In the genomic region with DNA sequence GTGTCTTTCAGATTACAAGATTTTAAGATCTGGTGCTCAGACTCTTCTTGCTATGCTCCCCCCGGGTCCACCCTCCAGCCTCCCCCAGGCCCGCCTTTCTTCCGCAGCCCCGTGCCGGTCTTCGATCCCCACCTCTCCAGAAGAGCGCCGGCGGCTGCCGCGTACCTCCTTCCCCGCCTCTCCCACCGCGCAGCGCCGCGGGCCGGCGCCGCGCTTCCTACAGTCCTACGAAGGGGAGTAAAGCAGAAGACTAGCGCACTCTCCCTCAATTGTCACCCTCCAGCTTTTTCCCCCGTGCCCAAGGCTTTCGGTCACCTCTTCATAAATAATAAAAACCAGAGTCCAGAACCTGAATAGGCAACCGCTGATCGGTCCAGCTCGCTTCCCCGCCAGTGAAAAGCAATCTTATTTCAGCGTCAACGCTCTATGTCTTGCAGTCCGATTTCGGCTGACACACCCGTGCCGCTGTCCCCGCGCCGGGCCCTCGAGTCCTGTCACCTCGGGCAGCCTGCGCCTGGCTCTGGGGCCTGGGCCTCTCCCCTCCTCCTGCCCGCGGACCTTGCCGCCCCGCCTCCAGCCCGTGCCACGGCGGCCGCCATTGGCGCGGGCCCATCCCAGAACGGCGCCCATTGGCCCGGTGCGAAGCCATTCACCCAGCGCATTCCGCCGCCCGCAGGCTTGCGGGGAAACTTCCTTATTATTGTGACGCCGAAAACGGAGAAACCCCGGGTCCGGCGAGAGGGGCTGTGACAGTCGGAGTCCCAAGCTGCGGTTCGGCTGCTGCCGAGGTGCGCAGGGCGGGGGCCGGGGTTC, we compare ENCODE assay signal across 8 cellular contexts. TPM values are rescaled to one million over a fixed set of nuclear protein-coding genes. Genes with fewer than 3 reads are reported as not detected.
DNase-seq lines count a peak whose midpoint lies in the region; ATAC-seq and TF ChIP-seq lines count a peak whose summit lies in the region.

Gene HERC3, plus strand, starts transcription at position 694 of the 813 bp plus-strand sequence. CDS start 13,344 bp downstream, outside the sequence.

- peak within 1 kb of the TSS; percentile 82 to 97 (median 91) for H3K4me3 ChIP-seq in liver (ENCODE audit: low read depth in 1 of 3, low read length in 3 of 3)

- CTCF ChIA-PET in activated CD4-positive, alpha-beta memory T cell treated with anti-CD3 and anti-CD28 coated beads for 36 hours (lab: Charles Lee): interaction anchor here (0.8 to 2.0 kb wide), 6 partner anchors 19 to 68 kb away, joined by 3 to 7 read pairs (median 4); partner anchors contain the start of gene PYURF

- POLR2A ChIA-PET in activated CD4-positive, alpha-beta memory T cell treated with anti-CD3 and anti-CD28 coated beads for 36 hours (lab: Charles Lee): interaction anchor here (0.5 to 2.7 kb wide), 3 partner anchors 21 to 135 kb away, joined by 3 to 28 read pairs (median 3); partner anchors contain the start of gene HERC5

- no peak for TF ChIP-seq RAD21 in liver (IDR thresholded peaks at IDR 0.05)

- under 1% methylated on average over 73 of the region's 73 CpGs for WGBS in liver

- H3K4me3 Mint-ChIP-seq in activated CD4-positive, alpha-beta memory T cell treated with anti-CD3 and anti-CD28 coated beads for 36 hours: peak within 1 kb of the TSS; percentile 95

- H3K27ac ChIP-seq in C4-2B: peak within 1 kb of the TSS; percentile 80
- peak within 1 kb of the TSS; percentile 84 to 93 for H3K27ac ChIP-seq in liver (ENCODE audit: low read depth in 1 of 2, low read length in 2 of 2)

- peak; percentile 95 for ATAC-seq in GM19372 (IDR thresholded peaks at IDR 0.05; ENCODE audit: low read depth, unreplicated experiment)
- ATAC-seq in HG03520 (IDR thresholded peaks at IDR 0.05; ENCODE audit: unreplicated experiment): peak; percentile 93

- H3K36me3 ChIP-seq in liver (ENCODE audit: control insufficient read depth in 4 of 4, insufficient read depth in 3 of 4, low read depth in 1 of 4, low read length in 3 of 4): peaks cover 0 to 5% (median 3%) of the 10 kb centered on the region in 4 donors

- H3K9ac ChIP-seq in liver (ENCODE audit: low read depth in 1 of 2, low read length in 2 of 2): peak within 1 kb of the TSS; percentile 68 to 85

- H3K27ac Mint-ChIP-seq in activated CD4-positive, alpha-beta memory T cell treated with anti-CD3 and anti-CD28 coated beads for 36 hours: peak within 1 kb of the TSS; percentile 85

- TF ChIP-seq CTCF in C4-2B (conservative IDR thresholded peaks at IDR 0.05) (no peak), liver (IDR thresholded peaks at IDR 0.05; ENCODE audit: low read depth, low read length, missing input control) (no peak)

- H3K9me3 Mint-ChIP-seq in activated CD4-positive, alpha-beta memory T cell treated with anti-CD3 and anti-CD28 coated beads for 36 hours: no peaks in the 10 kb centered on the region

- no peaks in the 10 kb centered on the region for H3K9me3 ChIP-seq in liver (ENCODE audit: control insufficient read depth in 4 of 4, low read length in 3 of 4)

- H3K4me1 Mint-ChIP-seq in activated CD4-positive, alpha-beta memory T cell treated with anti-CD3 and anti-CD28 coated beads for 36 hours (ENCODE audit: low read depth): peaks cover 41% of the 10 kb centered on the region

- H3K4me1 ChIP-seq in liver (ENCODE audit: control insufficient read depth in 4 of 4, insufficient read depth in 4 of 4, low read length in 3 of 4): peaks cover 0 to 16% (median 3%) of the 10 kb centered on the region in 4 donors

- peaks cover 4% of the 10 kb centered on the region for H3K27me3 Mint-ChIP-seq in activated CD4-positive, alpha-beta memory T cell treated with anti-CD3 and anti-CD28 coated beads for 36 hours

- intact Hi-C loops in activated CD4-positive, alpha-beta memory T cell treated with anti-CD3 and anti-CD28 coated beads for 36 hours (cut with micrococcal nuclease): loop anchor here (2.0 to 10.0 kb wide), 11 partner anchors 40 to 703 kb away; partner anchors contain the start of genes HERC5, NAP1L5, PPM1K and PYURF

- no peaks in the 10 kb centered on the region for H3K27me3 ChIP-seq in liver (ENCODE audit: control insufficient read depth in 4 of 4, insufficient read depth in 4 of 4, low read length in 3 of 4)

- H3K36me3 Mint-ChIP-seq in activated CD4-positive, alpha-beta memory T cell treated with anti-CD3 and anti-CD28 coated beads for 36 hours: peaks cover 6% of the 10 kb centered on the region

- DNase-seq in NCI-H748 (lab: John Stamatoyannopoulos, UW; ENCODE audit: unreplicated experiment) (peak; percentile 86), dermis blood vessel endothelial cell (peak; percentile 94)
- DNase-seq in activated CD4-positive, alpha-beta memory T cell treated with anti-CD3 and anti-CD28 coated beads for 36 hours: peak; percentile 92
- peak; percentile 90 for DNase-seq in stimulated activated CD4-positive, alpha-beta T cell treated with anti-CD3 and anti-CD28 coated beads, Interleukin-4, amount 100 ng/mL, for 1 hour

TF ChIP-seq in liver, 16 proteins besides CTCF, POLR2A, EP300 and RAD21:
- TF ChIP-seq YY1 (IDR thresholded peaks at IDR 0.05) (peak; percentile 61), TAF1 (conservative IDR thresholded peaks at IDR 0.05) (peak; percentile 35), SP1 (IDR thresholded peaks at IDR 0.05) (peak; percentile 70), GABPA (IDR thresholded peaks at IDR 0.05 in 1 of 2, conservative IDR thresholded peaks at IDR 0.05 in 1 of 2) (no peak), EGR1 (IDR thresholded peaks at IDR 0.05; ENCODE audit: low read depth in 2 of 2) (no peak), JUND (IDR thresholded peaks at IDR 0.05) (no peak)

RNA-seq across cellular contexts. Expression of gene HERC3, which starts in this region (rescaled TPM):
- 10 to 100 TPM; 29.0 to 30.2 TPM for total RNA-seq in activated CD4-positive, alpha-beta memory T cell treated with anti-CD3 and anti-CD28 coated beads for 36 hours
- total RNA-seq in dermis blood vessel endothelial cell: 11.4 and 13.1 TPM in 2 replicates
- 10 to 100 TPM; 14.3 to 22.1 TPM for total RNA-seq in liver
- polyA plus RNA-seq in liver: 1 to 10 TPM; 5.1 to 5.8 TPM

Comparison
In these comparisons a context has a peak if more than half of its experiments do, and no peak if none do; other contexts are left out.
1. Peak in every context shown above with its lines: DNase-seq, ATAC-seq, H3K4me3 ChIP-seq and H3K27ac ChIP-seq.